Comparison of ENCODE assay signal across 13 cellular contexts in genomic region chr9:126523621-126524111, GRCh38.
DNase-seq lines count a peak whose midpoint lies in the region; ATAC-seq lines count a peak whose summit lies in the region.
"Had no signal": no experiment of that assay in that cellular context is flagged by ENCODE, and none has a peak within 500 bp of the region (broad histone marks: within the 10 kb centered on the region; RNA-seq: fewer than 3 reads in every experiment).

No MANE protein-coding gene starts in this region.

- peaks cover 20% of the 10 kb centered on the region for H3K36me3 Mint-ChIP-seq in stimulated activated effector memory CD8-positive, alpha-beta T cell treated with anti-CD3 and anti-CD28 coated beads, Interleukin-12 subunit alpha, Interleukin-12 subunit beta, amount 100 ng/mL, for 72 hours
- H3K36me3 Mint-ChIP-seq: brain, mesothelial cell of epicardium had no signal

- ATAC-seq in left ventricle myocardium superior (peak; percentile 69), HG02642 (IDR thresholded peaks at IDR 0.05; ENCODE audit: poor library complexity, unreplicated experiment) (no peak)
- ATAC-seq in stimulated activated effector memory CD8-positive, alpha-beta T cell treated with anti-CD3 and anti-CD28 coated beads, Interleukin-12 subunit alpha, Interleukin-12 subunit beta, amount 100 ng/mL, for 72 hours = peak; percentile 88

- intact Hi-C loops in left ventricle myocardium superior (cut with micrococcal nuclease) = no loop called here

- H3K4me3 Mint-ChIP-seq in stimulated activated effector memory CD8-positive, alpha-beta T cell treated with anti-CD3 and anti-CD28 coated beads, Interleukin-12 subunit alpha, Interleukin-12 subunit beta, amount 100 ng/mL, for 72 hours = peak overlapping the region; percentile 36
- H3K4me3 Mint-ChIP-seq: mesothelial cell of epicardium had no signal

- peak overlapping the region; percentile 55 for H3K27ac Mint-ChIP-seq in stimulated activated effector memory CD8-positive, alpha-beta T cell treated with anti-CD3 and anti-CD28 coated beads, Interleukin-12 subunit alpha, Interleukin-12 subunit beta, amount 100 ng/mL, for 72 hours
- H3K27ac Mint-ChIP-seq: mesothelial cell of epicardium had no signal

- H3K4me1 Mint-ChIP-seq in stimulated activated effector memory CD8-positive, alpha-beta T cell treated with anti-CD3 and anti-CD28 coated beads, Interleukin-12 subunit alpha, Interleukin-12 subunit beta, amount 100 ng/mL, for 72 hours = peaks cover 55% of the 10 kb centered on the region

- H3K9me3 Mint-ChIP-seq in stimulated activated effector memory CD8-positive, alpha-beta T cell treated with anti-CD3 and anti-CD28 coated beads, Interleukin-12 subunit alpha, Interleukin-12 subunit beta, amount 100 ng/mL, for 72 hours = no peaks in the 10 kb centered on the region
- H3K9me3 Mint-ChIP-seq: mesothelial cell of epicardium had no signal

- DNase-seq in activated CD4-positive, alpha-beta T cell treated with anti-CD3 and anti-CD28 coated beads for 48 hours = peak; percentile 60
- no peak for DNase-seq in activated CD4-positive, alpha-beta T cell treated with anti-CD3 and anti-CD28 coated beads for 1 hour
- DNase-seq in activated T-cell treated with anti-CD3 and anti-CD28 coated beads for 4 hours (peak; percentile 9), left ventricle myocardium superior (no peak), ureter (ENCODE audit: low spot score) (no peak), NCI-H1092 (lab: John Stamatoyannopoulos, UW) (no peak)
- peak in 1 of 2 donors; percentile 79 for DNase-seq in stimulated activated effector memory CD8-positive, alpha-beta T cell treated with anti-CD3 and anti-CD28 coated beads, Interleukin-12 subunit alpha, Interleukin-12 subunit beta, amount 100 ng/mL, for 72 hours (ENCODE audit: low spot score in 2 of 2)
- DNase-seq: foreskin melanocyte, KG1, NCI-H774 had no signal

Comparison
In these comparisons a context has a peak if more than half of its experiments do, and no peak if none do; other contexts are left out.
1. DNase-seq: peak in activated CD4-positive, alpha-beta T cell treated with anti-CD3 and anti-CD28 coated beads for 48 hours (single experiment) and activated T-cell treated with anti-CD3 and anti-CD28 coated beads for 4 hours (single experiment); none in activated CD4-positive, alpha-beta T cell treated with anti-CD3 and anti-CD28 coated beads for 1 hour (single experiment), left ventricle myocardium superior (single experiment), ureter (single experiment) and NCI-H1092 (single experiment).